26 cellular contexts compared by ENCODE assay signal in the genomic region with DNA sequence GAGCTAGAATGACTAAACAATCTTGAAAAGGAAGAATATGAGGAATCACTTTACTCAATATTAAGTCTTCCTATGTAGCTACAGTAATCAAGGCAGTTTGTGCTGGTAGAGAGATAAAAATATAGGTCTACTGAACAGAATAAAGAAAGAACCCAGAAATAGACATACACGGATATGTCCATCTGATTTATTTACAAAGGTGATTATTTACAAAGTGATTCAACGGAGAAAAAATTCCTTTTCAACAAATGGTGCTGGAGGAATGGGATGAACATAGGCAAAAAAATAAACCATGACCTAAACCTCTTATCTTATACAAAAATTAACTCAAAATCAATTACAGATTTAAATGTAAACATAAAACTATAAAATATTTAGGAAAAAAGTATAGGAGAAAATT. TPM values are rescaled to one million over a fixed set of nuclear protein-coding genes. Genes with fewer than 3 reads are reported as not detected.
DNase-seq lines count a peak whose midpoint lies in the region; ATAC-seq and TF ChIP-seq lines count a peak whose summit lies in the region.
"Had no signal": no experiment of that assay in that cellular context is flagged by ENCODE, and none has a peak within 500 bp of the region (broad histone marks: within the 10 kb centered on the region; RNA-seq: fewer than 3 reads in every experiment).

No MANE protein-coding gene starts in this region.

- peaks cover 43% of the 10 kb centered on the region for H3K79me2 ChIP-seq in osteoblast (ENCODE audit: insufficient read depth, low read length)

- no peaks in the 10 kb centered on the region for H3K9me3 Mint-ChIP-seq in HFFc6
- peaks cover 1% of the 10 kb centered on the region for H3K9me3 Mint-ChIP-seq in activated naive CD8-positive, alpha-beta T cell treated with anti-CD3 and anti-CD28 coated beads for 36 hours
- H3K9me3 Mint-ChIP-seq: CD4-positive, alpha-beta T cell had no signal

- H3K4me3 ChIP-seq in A673 (ENCODE audit: low read depth, low read length, poor library complexity, severe bottlenecking) (no peak overlapping the region), SJSA1 (no peak overlapping the region), osteoblast (ENCODE audit: insufficient read depth, low read length) (no peak overlapping the region)
- H3K4me3 ChIP-seq: BLaER1 treated with 17β-estradiol and CSF1 and Interleukin-3, amounts not matched to agents 10 nM and 100 nM; GM12878; MG63; Peyer's patch had no signal

- H3K27ac ChIP-seq in A673 (ENCODE audit: low read depth, low read length, poor library complexity, severe bottlenecking) = peak overlapping the region; percentile 59
- H3K27ac ChIP-seq in SJSA1 = peak overlapping the region; percentile 91
- peak overlapping the region; percentile 31 for H3K27ac ChIP-seq in osteoblast (ENCODE audit: low read depth, low read length)
- H3K27ac ChIP-seq: Peyer's patch had no signal

- no peak overlapping the region for H3K4me2 ChIP-seq in osteoblast (ENCODE audit: insufficient read depth, low read length)
- H3K4me2 ChIP-seq: BLaER1 treated with 17β-estradiol and CSF1 and Interleukin-3, amounts not matched to agents 10 nM and 100 nM had no signal

- CTCF ChIA-PET in A673 (lab: Charles Lee) = no interaction called here

- TF ChIP-seq CTCF in A673 (conservative IDR thresholded peaks at IDR 0.05; ENCODE audit: low read depth, low read length) (no peak), HFFc6 (IDR thresholded peaks at IDR 0.05) (no peak), osteoblast (IDR thresholded peaks at IDR 0.05; ENCODE audit: extremely low read depth, low read depth, low read length) (no peak)

- H3K4me3 Mint-ChIP-seq in HFFc6 = no peak overlapping the region; the same call in 1 of the 2 replicates
- H3K4me3 Mint-ChIP-seq in activated naive CD8-positive, alpha-beta T cell treated with anti-CD3 and anti-CD28 coated beads for 36 hours = no peak overlapping the region
- H3K4me3 Mint-ChIP-seq: CD4-positive, alpha-beta T cell had no signal

- peak overlapping the region; percentile 54 for H3K27ac Mint-ChIP-seq in HFFc6
- H3K27ac Mint-ChIP-seq in activated naive CD8-positive, alpha-beta T cell treated with anti-CD3 and anti-CD28 coated beads for 36 hours = no peak overlapping the region
- H3K27ac Mint-ChIP-seq: CD4-positive, alpha-beta T cell had no signal

- BruUV-seq in A673 (replicated peaks; lab: Mats Ljungman, UMichigan) = no TSS peak

- no peaks in the 10 kb centered on the region for H3K36me3 ChIP-seq in A673 (ENCODE audit: insufficient read depth, low read length, poor library complexity, severe bottlenecking)
- H3K36me3 ChIP-seq in SJSA1 = no peaks in the 10 kb centered on the region
- H3K36me3 ChIP-seq in osteoblast (ENCODE audit: insufficient read depth, low read length) = no peaks in the 10 kb centered on the region
- H3K36me3 ChIP-seq: MG63, Peyer's patch had no signal

- H3K27me3 Mint-ChIP-seq in HFFc6 (ENCODE audit: insufficient read depth) = peaks cover 2% of the 10 kb centered on the region; the same call in 1 of the 2 replicates
- H3K27me3 Mint-ChIP-seq in activated naive CD8-positive, alpha-beta T cell treated with anti-CD3 and anti-CD28 coated beads for 36 hours = no peaks in the 10 kb centered on the region
- H3K27me3 Mint-ChIP-seq: CD4-positive, alpha-beta T cell had no signal

- POLR2A ChIA-PET in A673 (lab: Charles Lee; ENCODE audit: low non-redundant PET) = no interaction called here

- no peak overlapping the region for H2AFZ ChIP-seq in osteoblast (ENCODE audit: low read length)

- H3K4me1 ChIP-seq in A673 (ENCODE audit: insufficient read depth, low read length, poor library complexity, severe bottlenecking) (peaks cover 71% of the 10 kb centered on the region), SJSA1 (replicated peaks) (peaks cover 33% of the 10 kb centered on the region), osteoblast (ENCODE audit: insufficient read depth, low read length) (peaks cover 13% of the 10 kb centered on the region)

- H3K9me3 ChIP-seq in A673 (ENCODE audit: low read depth, low read length, poor library complexity, severe bottlenecking) (no peaks in the 10 kb centered on the region), SJSA1 (replicated peaks) (no peaks in the 10 kb centered on the region), osteoblast (ENCODE audit: low read depth, low read length) (no peaks in the 10 kb centered on the region)
- H3K9me3 ChIP-seq: MG63, Peyer's patch had no signal

- no peaks in the 10 kb centered on the region for H4K20me1 ChIP-seq in osteoblast (ENCODE audit: insufficient read depth, low read length)

- intact Hi-C loops in A673 (cut with micrococcal nuclease; ENCODE audit: unreplicated experiment) = no loop called here

- DNase-seq in A673 (ENCODE audit: low spot score) (no peak), HFFc6 (no peak), SJSA1 (ENCODE audit: low read depth in 1 of 2, low spot score in 2 of 2) (peak in 1 of 2 experiments; percentile 43), osteoblast (ENCODE audit: insufficient read length, low spot score, missing footprints) (no peak), T-helper 1 cell (no peak)
- no peak for DNase-seq in activated naive CD8-positive, alpha-beta T cell treated with anti-CD3 and anti-CD28 coated beads for 36 hours
- DNase-seq: AML-193; CD4-positive, alpha-beta T cell; DMS79; EL; GDM1; KBM-7; MG63; NCI-H1105 treated with DMSO at 0.1 percent for 48 hours; NCI-H146; NCI-H1930; NCI-H2107; NCI-H524; NCI-H774; NK-92 treated with Interleukin-12 subunit alpha and Interleukin-12 subunit beta, amount 100 ng/mL, for 24 hours; Peyer's patch; SIG-M5 had no signal

- ATAC-seq in HG03469 (IDR thresholded peaks at IDR 0.05; ENCODE audit: unreplicated experiment) = no peak
- ATAC-seq: GM12878, SK-N-SH treated with all-trans-retinoic acid at 6 μM for 48 hours had no signal

- H3K36me3 Mint-ChIP-seq in HFFc6 (ENCODE audit: low read depth) = peaks cover 14% of the 10 kb centered on the region
- peaks cover 36% of the 10 kb centered on the region for H3K36me3 Mint-ChIP-seq in activated naive CD8-positive, alpha-beta T cell treated with anti-CD3 and anti-CD28 coated beads for 36 hours

- peaks cover 63% of the 10 kb centered on the region for H3K4me1 Mint-ChIP-seq in HFFc6 (ENCODE audit: low read depth)
- H3K4me1 Mint-ChIP-seq in activated naive CD8-positive, alpha-beta T cell treated with anti-CD3 and anti-CD28 coated beads for 36 hours = peaks cover 25% of the 10 kb centered on the region

- no peaks in the 10 kb centered on the region for H3K27me3 ChIP-seq in A673 (replicated peaks; ENCODE audit: insufficient read depth, low read depth, low read length, poor library complexity)
- no peaks in the 10 kb centered on the region for H3K27me3 ChIP-seq in SJSA1 (replicated peaks)
- no peaks in the 10 kb centered on the region for H3K27me3 ChIP-seq in osteoblast (ENCODE audit: insufficient read depth, low read length)
- H3K27me3 ChIP-seq: BLaER1 treated with 17β-estradiol and CSF1 and Interleukin-3, amounts not matched to agents 10 nM and 100 nM; MG63; Peyer's patch had no signal

RNA-seq across cellular contexts. Expression of gene TAOK3, which starts 36.6 kb away (rescaled TPM):
- total RNA-seq in A673 (2021) (46.6 and 48.9 TPM in 2 replicates), osteoblast (27.9 and 34.8 TPM in 2 replicates)
- total RNA-seq in HFFc6 (2021; fragmentation: NEBNext Ultra II Directional; extraction: Animal tissue kit (Norgen Biotek cat#: 25700)) = 10 to 100 TPM; 26.0 to 30.7 (median 28.0) TPM
- total RNA-seq in SJSA1 (2014; rRNA removed; shearing (Covaris generic)) = 10.5 and 16.0 TPM in 2 replicates
- 10 to 100 TPM; 51.9 to 52.2 TPM for total RNA-seq in activated naive CD8-positive, alpha-beta T cell treated with anti-CD3 and anti-CD28 coated beads for 36 hours

RNA-seq across cellular contexts. Expression of gene SUDS3, which starts 40.2 kb away (rescaled TPM):
- total RNA-seq in A673 (2021) (47.8 and 50.0 TPM in 2 replicates), osteoblast (25.9 and 29.7 TPM in 2 replicates)
- total RNA-seq in HFFc6 (2021; fragmentation: NEBNext Ultra II Directional; extraction: Animal tissue kit (Norgen Biotek cat#: 25700)) = 10 to 100 TPM; 20.5 to 23.4 (median 22.8) TPM
- total RNA-seq in SJSA1 (2014; rRNA removed; shearing (Covaris generic)) = 31.1 and 42.8 TPM in 2 replicates
- 10 to 100 TPM; 19.0 to 22.3 TPM for total RNA-seq in activated naive CD8-positive, alpha-beta T cell treated with anti-CD3 and anti-CD28 coated beads for 36 hours

Comparison
In these comparisons a context has a peak if more than half of its experiments do, and no peak if none do; other contexts are left out.
1. H3K27ac ChIP-seq: peak in every context shown above with its lines; median percentile 91 in SJSA1; 59 in A673; 31 in osteoblast.